8 cellular contexts compared by ENCODE assay signal in the genomic region with DNA sequence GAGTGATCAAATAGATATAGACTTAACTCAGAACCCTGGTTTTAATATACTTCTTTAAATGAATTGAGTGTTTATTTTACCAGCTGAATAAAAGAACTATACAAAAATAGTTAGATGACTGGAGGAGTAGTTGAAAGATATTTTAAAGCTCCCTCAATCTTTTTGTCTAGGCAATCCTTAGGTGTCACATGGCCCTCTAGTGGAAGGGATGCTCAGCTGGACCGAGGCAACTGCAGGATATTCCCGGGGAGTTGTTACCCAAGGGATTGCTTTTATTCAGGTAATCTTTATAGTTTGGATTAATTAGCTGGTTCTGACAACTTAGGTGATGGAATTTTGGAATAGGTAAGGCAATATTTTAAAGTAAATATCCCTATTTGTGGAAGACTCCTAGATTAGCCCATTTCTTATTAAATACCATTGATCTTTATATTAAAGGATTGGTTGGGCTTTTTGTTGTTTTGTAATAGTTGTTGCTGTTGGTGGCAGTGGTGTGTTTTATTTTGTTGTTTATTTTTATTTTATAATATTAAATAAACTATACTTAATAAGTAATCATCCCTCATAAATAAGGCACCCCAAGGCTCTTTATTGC. TPM values are rescaled to one million over a fixed set of nuclear protein-coding genes. Genes with fewer than 3 reads are reported as not detected.
A peak's percentile ranks its signal among the peaks of the same experiment; 100 is the strongest.
DNase-seq lines count a peak whose midpoint lies in the region; ATAC-seq and TF ChIP-seq lines count a peak whose summit lies in the region.

No MANE protein-coding gene starts in this region.

- H3K36me3 ChIP-seq in heart right ventricle (peaks cover 0 to 66% (median 9%) of the 10 kb centered on the region in 9 donors), esophagus squamous epithelium (peaks cover 0 to 22% (median 0%) of the 10 kb centered on the region in 3 donors), psoas muscle (ENCODE audit: insufficient read depth in 1 of 2, low read depth in 1 of 2) (peaks cover 0 to 48% of the 10 kb centered on the region in 2 donors)

- H3K27me3 ChIP-seq in heart right ventricle: no peaks in the 10 kb centered on the region
- no peaks in the 10 kb centered on the region for H3K27me3 ChIP-seq in esophagus squamous epithelium
- no peaks in the 10 kb centered on the region for H3K27me3 ChIP-seq in psoas muscle (ENCODE audit: insufficient read depth in 3 of 3, low read length in 2 of 3)

- no peaks in the 10 kb centered on the region for H3K4me1 ChIP-seq in heart right ventricle
- H3K4me1 ChIP-seq in esophagus squamous epithelium: no peaks in the 10 kb centered on the region
- H3K4me1 ChIP-seq in psoas muscle: no peaks in the 10 kb centered on the region

- H3K9me3 ChIP-seq in heart right ventricle (no peaks in the 10 kb centered on the region), esophagus squamous epithelium (no peaks in the 10 kb centered on the region), psoas muscle (no peaks in the 10 kb centered on the region)

- intact Hi-C loops in heart right ventricle (cut with DNase I) (loop anchor here in 1 of 10 donors (5.0 kb wide), 1 partner anchor 199 kb away; no protein-coding TSS in a partner anchor), cardiac septum (cut with DNase I) (no loop called here), esophagus squamous epithelium (cut with DNase I) (no loop called here), psoas muscle (cut with DNase I) (no loop called here)

- ATAC-seq in heart right ventricle (peak in 2 of 8 donors; percentile 62 to 69), psoas muscle (peak; percentile 48 to 80 (median 68)), GM21515 (IDR thresholded peaks at IDR 0.05; ENCODE audit: unreplicated experiment) (no peak)

- no peak for TF ChIP-seq POLR2A in esophagus squamous epithelium (IDR thresholded peaks at IDR 0.05)

- 4 to 17% methylated on average over 2 of the region's 2 CpGs for WGBS in heart right ventricle, 2 donors
- WGBS in esophagus squamous epithelium, 2 donors: 28 to 37% methylated on average over 2 of the region's 2 CpGs
- WGBS in psoas muscle, 3 donors: 10 to 19% (median 15%) methylated on average over 2 of the region's 2 CpGs

- DNase-seq in heart right ventricle: peak in 1 of 2 donors; percentile 11
- no peak for DNase-seq in cardiac septum (ENCODE audit: low spot score)
- DNase-seq in OCI-M1 (lab: John Stamatoyannopoulos, UW): peak; percentile 29
- no peak for DNase-seq in esophagus squamous epithelium (lab: John Stamatoyannopoulos, UW)
- no peak for DNase-seq in psoas muscle
- no peak for DNase-seq in NOMO-1 treated with DMSO at 0.1 percent for 48 hours (lab: John Stamatoyannopoulos, UW; ENCODE audit: unreplicated experiment)
- DNase-seq in stimulated activated CD4-positive, alpha-beta T cell treated with anti-CD3 and anti-CD28 coated beads, Interleukin-4, amount 100 ng/mL, for 4 hours: no peak

- peak; percentile 13 to 69 (median 52) for TF ChIP-seq CTCF in heart right ventricle (IDR thresholded peaks at IDR 0.05)
- TF ChIP-seq CTCF in esophagus squamous epithelium (IDR thresholded peaks at IDR 0.05): peak in 5 of 6 experiments; percentile 33 to 57 (median 47)
- TF ChIP-seq CTCF in psoas muscle (IDR thresholded peaks at IDR 0.05): peak; percentile 56

- H3K27ac ChIP-seq in heart right ventricle (no peak overlapping the region), esophagus squamous epithelium (no peak overlapping the region), psoas muscle (no peak overlapping the region)

- no peak overlapping the region for H3K4me3 ChIP-seq in heart right ventricle
- no peak overlapping the region for H3K4me3 ChIP-seq in esophagus squamous epithelium
- H3K4me3 ChIP-seq in psoas muscle: no peak overlapping the region

RNA-seq across cellular contexts. Expression of a gene that starts 57.1 kb away (rescaled TPM):
- total RNA-seq in heart right ventricle (10 to 100 TPM; 17.4 to 28.0 (median 23.4) TPM), cardiac septum (26.8 TPM), esophagus squamous epithelium (10 to 100 TPM in 3 of 4 donors, 1 to 10 TPM in 1; 6.7 to 26.7 (median 11.7) TPM), psoas muscle (10 to 100 TPM; 20.2 to 22.7 (median 21.1) TPM)
- polyA plus RNA-seq in heart right ventricle (10 to 100 TPM in 1 of 2 donors, 1 to 10 TPM in 1; 6.8 to 21.5 TPM), psoas muscle (10 to 100 TPM in 1 of 3 donors, 1 to 10 TPM in 2; 7.8 to 10.9 (median 8.4) TPM)

RNA-seq across cellular contexts. Expression of a gene that starts 57.8 kb away (rescaled TPM):
- total RNA-seq in heart right ventricle: 10 to 100 TPM in 9 of 10 donors, 1 to 10 TPM in 1; 9.7 to 43.5 (median 19.7) TPM
- 10 to 100 TPM; 20.8 to 46.3 TPM for polyA plus RNA-seq in heart right ventricle
- 15.7 TPM for total RNA-seq in cardiac septum
- 100 to 1,000 TPM in 1 of 4 donors, 10 to 100 TPM in 3; 57.6 to 107 (median 65.1) TPM for total RNA-seq in esophagus squamous epithelium
- 10 to 100 TPM in 1 of 4 donors, 1 to 10 TPM in 3; 5.2 to 22.3 (median 6.9) TPM for total RNA-seq in psoas muscle
- polyA plus RNA-seq in psoas muscle: 10 to 100 TPM; 11.4 to 16.6 (median 16.3) TPM
